In genomic region chr2:215507836-215508235, GRCh38 we compare ENCODE assay signal across 18 cellular contexts.
DNase-seq lines count a peak whose midpoint lies in the region; ATAC-seq, FAIRE-seq and TF ChIP-seq lines count a peak whose summit lies in the region.
"Had no signal": no experiment of that assay in that cellular context is flagged by ENCODE, and none has a peak within 500 bp of the region (broad histone marks: within the 10 kb centered on the region; RNA-seq: fewer than 3 reads in every experiment).

No MANE protein-coding gene starts in this region.

- H3K4ac ChIP-seq in H9 (ENCODE audit: low read depth, low read length): no peak overlapping the region

- H3K4me1 ChIP-seq in ACC112 (ENCODE audit: control insufficient read depth, insufficient read depth, low read length, unreplicated experiment): peaks cover 45% of the 10 kb centered on the region
- H3K4me1 ChIP-seq in astrocyte (ENCODE audit: insufficient read depth, low read length): peaks cover 31% of the 10 kb centered on the region
- H3K4me1 ChIP-seq in H9 (ENCODE audit: insufficient read depth, low read length): no peaks in the 10 kb centered on the region
- H3K4me1 ChIP-seq: HAP-1, Peyer's patch had no signal

- no peak overlapping the region for H3K4me3 ChIP-seq in ACC112 (ENCODE audit: low read depth, low read length)
- no peak overlapping the region for H3K4me3 ChIP-seq in astrocyte (ENCODE audit: insufficient read depth, low read depth, low read length)
- H3K4me3 ChIP-seq: HAP-1, Peyer's patch had no signal

- H3T11ph ChIP-seq in H9 (ENCODE audit: low read length): no peak overlapping the region

- H3K36me3 ChIP-seq in ACC112 (ENCODE audit: insufficient read depth, low read length) (no peaks in the 10 kb centered on the region), astrocyte (ENCODE audit: insufficient read depth, low read length) (no peaks in the 10 kb centered on the region)
- H3K36me3 ChIP-seq: HAP-1, Peyer's patch had no signal

- no peaks in the 10 kb centered on the region for H3K9me3 Mint-ChIP-seq in astrocyte (ENCODE audit: unreplicated experiment)
- H3K9me3 Mint-ChIP-seq in H9: no peaks in the 10 kb centered on the region

- H3K56ac ChIP-seq in H9 (ENCODE audit: insufficient read length, low read depth, low read length): no peak overlapping the region

- H3K9me3 ChIP-seq in astrocyte (ENCODE audit: insufficient read depth, low read depth, low read length) (no peaks in the 10 kb centered on the region), H9 (ENCODE audit: control insufficient read depth, low read depth, low read length) (no peaks in the 10 kb centered on the region)
- H3K9me3 ChIP-seq: HAP-1, Peyer's patch had no signal

- H2AK5ac ChIP-seq in H9 (ENCODE audit: insufficient read length, low read length): no peak overlapping the region

- H3K23me2 ChIP-seq in H9 (ENCODE audit: insufficient read length, low read depth, low read length, poor library complexity, severe bottlenecking): no peaks in the 10 kb centered on the region

- no peak overlapping the region for H3K23ac ChIP-seq in H9 (ENCODE audit: insufficient read length, low read depth, low read length)

- no peaks in the 10 kb centered on the region for H3K79me2 ChIP-seq in ACC112 (ENCODE audit: control insufficient read depth, insufficient read depth, low read length, unreplicated experiment)
- H3K79me2 ChIP-seq in astrocyte (ENCODE audit: insufficient read depth, low read length): no peaks in the 10 kb centered on the region
- no peaks in the 10 kb centered on the region for H3K79me2 ChIP-seq in H9 (ENCODE audit: insufficient read depth, low read length)

- no peak for FAIRE-seq in astrocyte (lab: Jason Lieb, UNC)
- FAIRE-seq: D721Med had no signal

- no CpG with 5 or more reads among the region's 3 CpGs for WGBS in H9 (ENCODE audit: extremely low coverage, insufficient read length, low lambda C conversion rate)

- H2BK12ac ChIP-seq in H9 (ENCODE audit: insufficient read length, low read depth, low read length): no peak overlapping the region

- no peaks in the 10 kb centered on the region for H3K27me3 ChIP-seq in ACC112 (ENCODE audit: insufficient read depth, low read length)
- H3K27me3 ChIP-seq in astrocyte (ENCODE audit: insufficient read depth, low read length): no peaks in the 10 kb centered on the region
- H3K27me3 ChIP-seq in H9 (ENCODE audit: insufficient read depth, low read length): no peaks in the 10 kb centered on the region
- H3K27me3 ChIP-seq: Peyer's patch had no signal

- no peak overlapping the region for H2BK15ac ChIP-seq in H9 (ENCODE audit: low read depth, low read length)

- H3K18ac ChIP-seq in H9 (ENCODE audit: insufficient read length, low read depth, low read length): no peak overlapping the region

- H3K79me1 ChIP-seq in H9 (ENCODE audit: insufficient read depth, low read depth, low read length, poor library complexity, severe bottlenecking): no peaks in the 10 kb centered on the region

- H3K27ac ChIP-seq in ACC112 (ENCODE audit: low read depth, low read length): no peak overlapping the region
- H3K27ac ChIP-seq in astrocyte (ENCODE audit: low read depth, low read length): no peak overlapping the region
- H3K27ac ChIP-seq in H9 (ENCODE audit: insufficient read length, low read depth, low read length): no peak overlapping the region
- H3K27ac ChIP-seq: C4-2B, KMS-11, Peyer's patch had no signal

- no peaks in the 10 kb centered on the region for H4K20me1 ChIP-seq in astrocyte (ENCODE audit: insufficient read depth, low read length)
- no peaks in the 10 kb centered on the region for H4K20me1 ChIP-seq in H9 (ENCODE audit: control insufficient read depth, insufficient read depth, insufficient read length)

- H2BK20ac ChIP-seq in H9 (ENCODE audit: low read depth, low read length, poor library complexity, severe bottlenecking): no peak overlapping the region

- H3K4me1 Mint-ChIP-seq in astrocyte (ENCODE audit: low read depth, unreplicated experiment) (peaks cover 29% of the 10 kb centered on the region), H9 (no peaks in the 10 kb centered on the region)

- DNase-seq in GM03348 (ENCODE audit: low spot score) (peak; percentile 20), astrocyte (ENCODE audit: low read depth) (peak; percentile 69), left lobe of liver (ENCODE audit: low spot score) (peak; percentile 49), SIG-M5 treated with dmso at 0.1 percent for 504 hours (lab: John Stamatoyannopoulos, UW; ENCODE audit: unreplicated experiment) (no peak), H9 (no peak)
- DNase-seq: NCI-H1092; NCI-H1436 treated with DMSO at 0.1 percent for 48 hours; NCI-H2029; NCI-H526 treated with DMSO at 0.1 percent for 48 hours; NK-92 treated with Interleukin-12 subunit alpha and Interleukin-12 subunit beta, amount 100 ng/mL, for 24 hours; Peyer's patch had no signal

- no peak overlapping the region for H4K8ac ChIP-seq in H9 (replicated peaks; ENCODE audit: insufficient read length, low read depth, low read length)

- TF ChIP-seq CTCF in astrocyte (IDR thresholded peaks at IDR 0.05; ENCODE audit: insufficient read depth, low read depth, low read length): no peak
- no peak for TF ChIP-seq CTCF in H9 (conservative IDR thresholded peaks at IDR 0.05)

- no peaks in the 10 kb centered on the region for H3K36me3 Mint-ChIP-seq in astrocyte (ENCODE audit: low read depth, unreplicated experiment)
- no peaks in the 10 kb centered on the region for H3K36me3 Mint-ChIP-seq in H9 (ENCODE audit: insufficient read depth in 1 of 3, low read depth in 3 of 3)

- peak overlapping the region; percentile 40 for H2AFZ ChIP-seq in ACC112 (ENCODE audit: low read length, unreplicated experiment)
- H2AFZ ChIP-seq in astrocyte (ENCODE audit: low read depth, low read length): no peak overlapping the region
- no peak overlapping the region for H2AFZ ChIP-seq in H9 (ENCODE audit: low read length)

- no peak overlapping the region for H2BK5ac ChIP-seq in H9 (ENCODE audit: insufficient read length, low read length)

- H3K27ac Mint-ChIP-seq in astrocyte (ENCODE audit: unreplicated experiment) (no peak overlapping the region), H9 (no peak overlapping the region)

- no peak overlapping the region for H4K91ac ChIP-seq in H9 (ENCODE audit: insufficient read length, low read depth, low read length)

- H3K4me2 ChIP-seq in astrocyte (ENCODE audit: low read length): no peak overlapping the region
- H3K4me2 ChIP-seq in H9 (ENCODE audit: insufficient read depth, insufficient read length, low read length): no peak overlapping the region
- H3K4me2 ChIP-seq: KMS-11 had no signal

- H3K9ac ChIP-seq in astrocyte (ENCODE audit: low read length) (no peak overlapping the region), H9 (ENCODE audit: extremely low read depth, insufficient read length, low read length) (no peak overlapping the region)
- H3K9ac ChIP-seq: KMS-11 had no signal

- no peak overlapping the region for H3K4me3 Mint-ChIP-seq in astrocyte (ENCODE audit: unreplicated experiment)
- H3K4me3 Mint-ChIP-seq in H9: no peak overlapping the region

- H2BK120ac ChIP-seq in H9 (ENCODE audit: low read depth, low read length, poor library complexity, severe bottlenecking): no peak overlapping the region

- H3K27me3 Mint-ChIP-seq in astrocyte (ENCODE audit: low read depth, unreplicated experiment): no peaks in the 10 kb centered on the region
- H3K27me3 Mint-ChIP-seq in H9 (ENCODE audit: low read depth): no peaks in the 10 kb centered on the region

- H4K5ac ChIP-seq in H9 (ENCODE audit: insufficient read length, low read depth, low read length): no peak overlapping the region

- H3K14ac ChIP-seq in H9 (ENCODE audit: insufficient read depth, low read length): no peak overlapping the region

- ATAC-seq in left lobe of liver (peak; percentile 17), HG02759 (IDR thresholded peaks at IDR 0.05; ENCODE audit: unreplicated experiment) (no peak), HG02970 (IDR thresholded peaks at IDR 0.05; ENCODE audit: low FRiP score, unreplicated experiment) (no peak)

Comparison
In these comparisons a context has a peak if more than half of its experiments do, and no peak if none do; other contexts are left out.
1. DNase-seq: peak in GM03348 (single experiment), astrocyte (single experiment) and left lobe of liver (single experiment); none in SIG-M5 treated with dmso at 0.1 percent for 504 hours (single experiment) and H9 (single experiment).